In the genomic region with DNA sequence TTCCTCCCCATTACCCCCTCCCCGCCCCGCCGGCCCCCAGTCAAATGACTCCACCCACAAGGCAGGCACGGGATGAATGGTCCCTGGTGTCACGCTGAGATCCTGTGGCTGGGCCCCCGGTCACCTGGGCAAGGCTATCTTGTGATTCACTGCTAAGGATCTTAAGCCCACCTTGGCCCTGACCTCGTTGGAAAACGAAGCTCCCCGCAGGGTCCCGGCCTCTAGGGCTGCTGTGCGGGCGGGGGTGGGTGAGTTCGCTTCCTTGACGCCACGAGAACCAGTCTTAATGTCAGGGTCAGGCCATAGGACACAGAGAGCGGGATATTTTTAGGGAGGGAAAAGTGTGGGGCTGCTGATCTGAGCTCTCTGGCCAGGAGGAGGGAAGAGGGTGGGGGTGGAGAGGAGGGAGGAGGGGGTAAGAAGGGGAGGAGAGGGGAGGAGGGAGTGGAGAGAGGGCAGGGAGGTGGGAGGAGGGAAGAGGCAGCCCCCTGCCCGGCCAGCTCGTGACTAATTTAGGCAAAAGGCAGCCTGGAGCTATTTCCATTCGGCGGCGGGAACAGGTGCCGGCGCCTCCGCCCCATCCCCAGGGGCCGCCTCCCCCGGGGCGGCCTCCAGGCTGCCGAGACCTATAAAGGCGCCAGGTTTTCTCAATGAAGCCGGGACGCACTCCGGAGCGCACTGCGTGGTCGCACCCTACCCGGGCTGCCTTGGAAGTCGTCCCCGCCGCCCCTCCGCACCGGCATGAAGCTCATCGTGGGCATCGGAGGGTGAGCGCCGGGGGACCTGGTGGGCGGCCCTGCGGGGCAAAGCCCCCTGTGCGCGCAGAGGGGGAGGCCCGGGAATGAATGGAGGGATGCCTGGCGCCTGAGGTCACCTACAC, we compare ENCODE assay signal across 12 cellular contexts. TPM values are rescaled to one million over a fixed set of nuclear protein-coding genes. Genes with fewer than 3 reads are reported as not detected.
DNase-seq lines count a peak whose midpoint lies in the region; ATAC-seq, FAIRE-seq and TF ChIP-seq lines count a peak whose summit lies in the region.
"Had no signal": no experiment of that assay in that cellular context is flagged by ENCODE, and none has a peak within 500 bp of the region (broad histone marks: within the 10 kb centered on the region; RNA-seq: fewer than 3 reads in every experiment).

A gene with protein sequence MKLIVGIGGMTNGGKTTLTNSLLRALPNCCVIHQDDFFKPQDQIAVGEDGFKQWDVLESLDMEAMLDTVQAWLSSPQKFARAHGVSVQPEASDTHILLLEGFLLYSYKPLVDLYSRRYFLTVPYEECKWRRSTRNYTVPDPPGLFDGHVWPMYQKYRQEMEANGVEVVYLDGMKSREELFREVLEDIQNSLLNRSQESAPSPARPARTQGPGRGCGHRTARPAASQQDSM (plus strand): TSS at position 139 of the 880 bp plus-strand sequence. CDS start 603 bp downstream, at position 742.

- no TSS peak for BruUV-seq in K562 (replicated peaks; lab: Mats Ljungman, UMichigan)

- H3K36me3 ChIP-seq in K562 (ENCODE audit: control insufficient read depth, insufficient read depth, low read length): no peaks in the 10 kb centered on the region
- peaks cover 6% of the 10 kb centered on the region; the same call in 1 of the 2 replicates for H3K36me3 ChIP-seq in iPS-20b (ENCODE audit: insufficient read depth, low read depth, low read length)
- no peaks in the 10 kb centered on the region for H3K36me3 ChIP-seq in thoracic aorta
- no peaks in the 10 kb centered on the region for H3K36me3 ChIP-seq in kidney (ENCODE audit: control insufficient read depth in 1 of 2, insufficient read depth in 2 of 2, low read length in 2 of 2)

- H3K4me3 ChIP-seq in K562: no peak within 1 kb of the TSS
- H3K4me3 ChIP-seq in iPS-20b (ENCODE audit: low read length): peak within 1 kb of the TSS; percentile 79
- peak within 1 kb of the TSS; percentile 25 for H3K4me3 ChIP-seq in thoracic aorta
- no peak within 1 kb of the TSS for H3K4me3 ChIP-seq in kidney (ENCODE audit: low read length in 2 of 2)

- H3K27ac ChIP-seq in K562 (ENCODE audit: extremely low read depth, low read depth, low read length) (no peak within 1 kb of the TSS), iPS-20b (ENCODE audit: low read length) (peak within 1 kb of the TSS; percentile 92), thoracic aorta (no peak within 1 kb of the TSS), kidney (ENCODE audit: low read depth in 2 of 2, low read length in 2 of 2) (no peak within 1 kb of the TSS)

- TF ChIP-seq CTCF in K562 (IDR thresholded peaks at IDR 0.05 in 2 of 3, conservative IDR thresholded peaks at IDR 0.05 in 1 of 3; ENCODE audit: insufficient read depth in 2 of 3, low read depth in 1 of 3, low read length in 3 of 3) (no peak), thoracic aorta (IDR thresholded peaks at IDR 0.05) (no peak), kidney (IDR thresholded peaks at IDR 0.05; ENCODE audit: borderline replicate concordance, extremely low read depth, insufficient read depth) (no peak)

- H3K4me2 ChIP-seq in K562 (ENCODE audit: insufficient read depth, low read length): no peak within 1 kb of the TSS

- FAIRE-seq in K562 (lab: Jason Lieb, UNC) (no peak), kidney (lab: Jason Lieb, UNC) (no peak)

- H3K4me1 ChIP-seq in K562 (replicated peaks in 1 of 2; ENCODE audit: control insufficient read depth in 2 of 2, insufficient read depth in 2 of 2, low read length in 2 of 2): peaks cover 0 to 23% of the 10 kb centered on the region in 2 experiments; a peak in 2 of 5 replicates
- H3K4me1 ChIP-seq in iPS-20b (ENCODE audit: insufficient read depth, low read length): no peaks in the 10 kb centered on the region
- peaks cover 0 to 10% of the 10 kb centered on the region in 2 donors for H3K4me1 ChIP-seq in thoracic aorta (ENCODE audit: control insufficient read depth in 1 of 2, low read depth in 2 of 2)
- H3K4me1 ChIP-seq in kidney (ENCODE audit: control insufficient read depth in 1 of 2, insufficient read depth in 1 of 2, low read depth in 1 of 2, low read length in 2 of 2): no peaks in the 10 kb centered on the region

- no peaks in the 10 kb centered on the region for H4K20me1 ChIP-seq in K562 (replicated peaks; ENCODE audit: control insufficient read depth, insufficient read depth, low read length)

- no peak for TF ChIP-seq POLR2A in K562 (conservative IDR thresholded peaks at IDR 0.05)

- in situ Hi-C loops in K562 (cut with MboI): no loop called here

- ATAC-seq in K562: no peak; the same call in 2 of the 3 replicates
- ATAC-seq in thoracic aorta (ENCODE audit: insufficient number of reproducible peaks, low FRiP score, low read depth): no peak
- no peak for ATAC-seq in HG03460 (IDR thresholded peaks at IDR 0.05; ENCODE audit: unreplicated experiment)

- CTCF ChIA-PET in K562 (lab: Yijun Ruan, JAX; ENCODE audit: low intra/inter-chr PET ratio): no interaction called here

- no peak for TF ChIP-seq RAD21 in K562 (CRISPR knock-in tag; conservative IDR thresholded peaks at IDR 0.05 in 1 of 2, IDR thresholded peaks at IDR 0.05 in 1 of 2)

- POLR2A ChIA-PET in K562 (lab: Yijun Ruan, JAX): interaction anchor here (0.6 kb wide), 1 partner anchor 286 kb away, joined by 3 read pairs; no protein-coding TSS in a partner anchor

- 39% methylated on average over 21 of the region's 51 CpGs for WGBS in K562 (ENCODE audit: insufficient coverage, low coverage, missing lambda C conversion rate)

- DNase-seq in activated T-cell treated with anti-CD3 and anti-CD28 coated beads for 48 hours (ENCODE audit: low read depth) (peak; percentile 10), activated T-cell treated with anti-CD3 and anti-CD28 coated beads for 4 hours (no peak), K562 (ENCODE audit: extremely low read depth in 1 of 4, low spot score in 3 of 4) (peak; percentile 17 to 38 (median 36)), thoracic aorta (ENCODE audit: low spot score) (no peak), kidney (no peak), CD1c-positive myeloid dendritic cell (ENCODE audit: extremely low spot score) (no peak)
- DNase-seq: activated CD4-positive, CD25-positive, alpha-beta regulatory T cell treated with anti-CD3 and anti-CD28 coated beads, Interleukin-2, amount 50 U/mL, for 72 hours had no signal

- H3K9me3 ChIP-seq in K562 (replicated peaks; ENCODE audit: control insufficient read depth, insufficient read depth, low read depth, low read length): no peaks in the 10 kb centered on the region
- H3K9me3 ChIP-seq in iPS-20b (ENCODE audit: insufficient read depth, low read depth, low read length): no peaks in the 10 kb centered on the region
- no peaks in the 10 kb centered on the region for H3K9me3 ChIP-seq in thoracic aorta
- H3K9me3 ChIP-seq in kidney (ENCODE audit: control insufficient read depth in 1 of 2, low read length in 2 of 2): no peaks in the 10 kb centered on the region

- intact Hi-C loops in K562 (cut with micrococcal nuclease) (no loop called here), kidney (cut with DNase I) (no loop called here)

- H2AFZ ChIP-seq in K562 (ENCODE audit: low read depth, low read length): peak within 1 kb of the TSS; percentile 45; the same call in 1 of the 2 replicates

- no peak for TF ChIP-seq EP300 in K562 (IDR thresholded peaks at IDR 0.05; ENCODE audit: low read length)

- H3K79me2 ChIP-seq in K562 (ENCODE audit: control insufficient read depth, insufficient read depth, low read length): no peaks in the 10 kb centered on the region

- H3K9ac ChIP-seq in K562 (ENCODE audit: insufficient read depth in 1 of 2, low read depth in 2 of 2, low read length in 2 of 2): 0 out of 4 replicates have a peak within 1 kb of the TSS, but pooled peaks of 1 of the 2 experiments have one; percentile 13
- H3K9ac ChIP-seq in iPS-20b (ENCODE audit: low read depth, low read length): peak within 1 kb of the TSS; percentile 86
- H3K9ac ChIP-seq in kidney (ENCODE audit: low read length in 2 of 2): no peak within 1 kb of the TSS

- H3K9me1 ChIP-seq in K562 (ENCODE audit: control insufficient read depth, insufficient read depth, low read length): no peaks in the 10 kb centered on the region

- peaks cover 2 to 25% of the 10 kb centered on the region in 2 experiments; a peak in 3 of 5 replicates for H3K27me3 ChIP-seq in K562 (ENCODE audit: control insufficient read depth in 2 of 2, insufficient read depth in 2 of 2, low read length in 2 of 2)
- peaks cover 5% of the 10 kb centered on the region for H3K27me3 ChIP-seq in iPS-20b (ENCODE audit: insufficient read depth, low read length)
- no peaks in the 10 kb centered on the region for H3K27me3 ChIP-seq in thoracic aorta (replicated peaks; ENCODE audit: insufficient read depth)

TF ChIP-seq in K562, 482 proteins besides CTCF, POLR2A, EP300 and RAD21 (continues in another document):
- TF ChIP-seq ZNF436 (CRISPR knock-in tag; IDR thresholded peaks at IDR 0.05): 0 out of 2 replicates have a peak, but pooled peaks have one; percentile 10
- peak; percentile 46 for TF ChIP-seq RBM25 (IDR thresholded peaks at IDR 0.05; ENCODE audit: low read depth, low read length, severe bottlenecking)

RNA-seq across cellular contexts. Expression of the gene that starts here (rescaled TPM):
- not detected in 2 replicates for total RNA-seq in K562 (2011; cell fraction: chromatin; rRNA removed; ENCODE audit: low replicate concordance)
- not detected in 2 replicates for total RNA-seq in K562 (2011; cell fraction: nucleolus; rRNA removed)
- total RNA-seq in K562 (2011; cell fraction: nucleoplasm; rRNA removed): not detected in 2 replicates
- total RNA-seq in K562 (2014; rRNA removed) (not detected in 2 replicates), K562 (2014; rRNA removed; fragmentation: Illumina TruSeq; extraction: Trizol) (not detected in 2 replicates), K562 (2015; rRNA removed; fragmentation: Illumina TruSeq; extraction: Trizol) (not detected in 2 replicates), K562 (2021) (not detected in 2 replicates), thoracic aorta (1 to 10 TPM in 1 of 2 donors, not detected in 1; 1.8 TPM), kidney (0.69 TPM)
- polyA plus RNA-seq in K562 (2011; rRNA removed) (not detected in 2 replicates), K562 (2014; fragmentation: Illumina TruSeq; extraction: Trizol) (not detected in 2 replicates), K562 (2014; fragmentation: Nextera tagmentation; extraction: Ambion mirVana) (not detected), K562 (2014; rRNA removed) (not detected in 2 replicates), kidney (ENCODE audit: insufficient read depth, low read depth, low replicate concordance) (6.1 TPM)
- not detected in 2 replicates for polyA plus RNA-seq in K562 (2011; cell fraction: cytosol; rRNA removed)
- not detected in 2 replicates for polyA plus RNA-seq in K562 (2011; cell fraction: nucleus; rRNA removed)
- polyA plus RNA-seq in K562 (2012): not detected in 2 replicates
- polyA minus RNA-seq in K562 (2011; rRNA and poly(A)+ RNA removed): not detected in 2 replicates
- polyA minus RNA-seq in K562 (2011; cell fraction: cytosol; rRNA and poly(A)+ RNA removed): not detected in 2 replicates
- not detected in 2 replicates for polyA minus RNA-seq in K562 (2011; cell fraction: nucleus; rRNA and poly(A)+ RNA removed)
- total RNA-seq: dermis microvascular lymphatic vessel endothelial cell, H4, subcutaneous adipose tissue had no signal

Comparison
In these comparisons a context has a peak if more than half of its experiments do, and no peak if none do; other contexts are left out.
1. Peak in DNase-seq in K562; RNA of the gene not detected or under 1 TPM.
2. H3K4me3 ChIP-seq: peak in iPS-20b (single experiment) and thoracic aorta (single experiment); none in K562 (single experiment) and kidney (0 of 2).